Comparison of ENCODE assay signal across 8 cellular contexts in genomic region chr17:81833160-81833920, GRCh38. TPM values are rescaled to one million over a fixed set of nuclear protein-coding genes. Genes with fewer than 3 reads are reported as not detected.
DNase-seq lines count a peak whose midpoint lies in the region; ATAC-seq and TF ChIP-seq lines count a peak whose summit lies in the region.

MCRIP1 (minus strand) TSS chr17:81833291; CDS start chr17:81824506, 8,785 bp downstream.

- intact Hi-C loops in adrenal gland (cut with DNase I), result no loop called here
- intact Hi-C loops in heart right ventricle (cut with DNase I), result loop anchor here in 1 of 10 donors (5.0 kb wide), 1 partner anchor 39 kb away; the partner anchor contains the start of gene ARHGDIA
- intact Hi-C loops in posterior cingulate gyrus (cut with DNase I), result loop anchor here (1.0 kb wide), 1 partner anchor 27 kb away; the partner anchor contains the start of gene P4HB

- H3K4me3 Mint-ChIP-seq in type B pancreatic cell, result peak within 1 kb of the TSS; percentile 90

- H3K27ac ChIP-seq in adrenal gland (peak within 1 kb of the TSS; percentile 39 to 89 (median 81)), heart right ventricle (peak within 1 kb of the TSS; percentile 72 to 99 (median 94))

- H3K36me3 Mint-ChIP-seq in type B pancreatic cell, result no peaks in the 10 kb centered on the region

- H3K4me1 ChIP-seq in adrenal gland (replicated peaks in 1 of 2) (peaks cover 16 to 27% of the 10 kb centered on the region in 2 donors), heart right ventricle (peaks cover 12 to 36% (median 28%) of the 10 kb centered on the region in 9 donors)

- peak; percentile 85 to 88 for TF ChIP-seq POLR2A in adrenal gland (IDR thresholded peaks at IDR 0.05)

- 2 to 14% (median 2%) methylated on average over 16 to 76 of the region's 76 CpGs for WGBS in adrenal gland, 4 donors
- 2 to 3% methylated on average over 61 to 74 of the region's 76 CpGs for WGBS in heart right ventricle, 2 donors

- TF ChIP-seq CTCF in GM12864 (IDR thresholded peaks at IDR 0.05; ENCODE audit: low read depth, low read length, missing control alignments) (no peak), adrenal gland (IDR thresholded peaks at IDR 0.05) (no peak), heart right ventricle (IDR thresholded peaks at IDR 0.05) (no peak), type B pancreatic cell (conservative IDR thresholded peaks at IDR 0.05) (no peak)

- peak; percentile 84 for ATAC-seq in HG02798 (IDR thresholded peaks at IDR 0.05; ENCODE audit: poor library complexity, unreplicated experiment)
- peak; percentile 85 to 96 (median 94) for ATAC-seq in heart right ventricle

- H3K9me3 Mint-ChIP-seq in type B pancreatic cell, result no peaks in the 10 kb centered on the region

- H3K27ac Mint-ChIP-seq in type B pancreatic cell, result peak within 1 kb of the TSS; percentile 98

- H3K4me3 ChIP-seq in GM12864 (ENCODE audit: low read depth, low read length), result peak within 1 kb of the TSS; percentile 85
- H3K4me3 ChIP-seq in adrenal gland, result peak within 1 kb of the TSS; percentile 39 to 93 (median 60)
- H3K4me3 ChIP-seq in heart right ventricle, result peak within 1 kb of the TSS; percentile 77 to 94 (median 90)

- H3K27me3 ChIP-seq in adrenal gland, result no peaks in the 10 kb centered on the region
- H3K27me3 ChIP-seq in heart right ventricle, result no peaks in the 10 kb centered on the region

- H3K9me3 ChIP-seq in adrenal gland (replicated peaks in 1 of 3), result no peaks in the 10 kb centered on the region
- no peaks in the 10 kb centered on the region for H3K9me3 ChIP-seq in heart right ventricle

- H3K36me3 ChIP-seq in adrenal gland (replicated peaks in 1 of 2) (no peaks in the 10 kb centered on the region), heart right ventricle (peaks cover 0 to 5% (median 0%) of the 10 kb centered on the region in 9 donors)

- no peaks in the 10 kb centered on the region for H3K27me3 Mint-ChIP-seq in type B pancreatic cell

- H3K4me1 Mint-ChIP-seq in type B pancreatic cell (ENCODE audit: unreplicated experiment), result peaks cover 20% of the 10 kb centered on the region

- DNase-seq in GM12864 (ENCODE audit: low read depth) (peak; percentile 70), NCI-H146 treated with DMSO at 0.1 percent for 48 hours (lab: John Stamatoyannopoulos, UW; ENCODE audit: unreplicated experiment) (peak; percentile 73), T-helper 1 cell (peak; percentile 89 to 96 (median 93)), adrenal gland (peak; percentile 94 to 97 (median 96)), heart right ventricle (peak; percentile 94 to 97), posterior cingulate gyrus (peak; percentile 84 to 99 (median 90)), type B pancreatic cell (ENCODE audit: extremely low spot score, unreplicated experiment) (peak; percentile 98)

RNA-seq across cellular contexts. Expression of gene MCRIP1, which starts in this region (rescaled TPM):
- 100 to 1,000 TPM in 1 of 8 donors, 10 to 100 TPM in 7; 63.5 to 115 (median 77.4) TPM for total RNA-seq in adrenal gland
- 100 to 1,000 TPM in 2 of 3 donors, 1 to 10 TPM in 1; 5.0 to 248 (median 144) TPM for polyA plus RNA-seq in adrenal gland
- 100 to 1,000 TPM in 2 of 10 donors, 10 to 100 TPM in 8; 75.1 to 105 (median 88.8) TPM for total RNA-seq in heart right ventricle
- 100 to 1,000 TPM; 199 to 239 TPM for polyA plus RNA-seq in heart right ventricle
- total RNA-seq in type B pancreatic cell (ENCODE audit: low replicate concordance), result 54.2 and 101 TPM in 2 replicates

Comparison
In these comparisons a context has a peak if more than half of its experiments do, and no peak if none do; other contexts are left out.
1. Peak in every context shown above with its lines: DNase-seq, ATAC-seq, H3K4me3 ChIP-seq and H3K27ac ChIP-seq.